1 cellular context compared by ENCODE assay signal in genomic region chr17:42133461-42134041, GRCh38.
TF ChIP-seq lines count a peak whose summit lies in the region.

No MANE protein-coding gene starts in this region.

TF ChIP-seq in liver, 16 proteins besides CTCF, POLR2A, EP300 and RAD21 (continued from another document):
- TF ChIP-seq REST (IDR thresholded peaks at IDR 0.05) (no peak), SP1 (IDR thresholded peaks at IDR 0.05) (no peak), EGR1 (IDR thresholded peaks at IDR 0.05; ENCODE audit: low read depth in 2 of 2) (no peak)
TF ChIP-seq in liver: peak in this region for 0.
